In the genomic region with DNA sequence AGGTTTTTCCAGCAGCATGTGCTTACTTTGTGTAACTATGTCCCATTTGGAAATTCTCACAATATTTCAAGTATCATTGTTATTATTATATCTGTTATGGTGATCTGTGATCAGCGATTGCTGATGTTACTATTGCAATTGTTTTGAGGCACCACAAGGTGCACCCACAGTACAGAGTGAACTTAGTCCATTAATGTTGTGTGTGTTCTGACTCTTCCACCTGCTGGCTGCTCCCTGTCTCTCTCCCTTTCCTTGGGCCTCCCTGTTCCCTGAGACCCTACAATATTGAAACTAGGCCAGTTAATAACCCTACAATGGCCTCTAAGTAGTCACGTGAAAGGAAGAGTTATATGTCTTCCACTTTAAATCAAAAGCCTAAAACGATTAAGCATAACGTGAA, we compare ENCODE assay signal across 21 cellular contexts.
A peak's percentile ranks its signal among the peaks of the same experiment; 100 is the strongest.
DNase-seq lines count a peak whose midpoint lies in the region; ATAC-seq and TF ChIP-seq lines count a peak whose summit lies in the region.
"Had no signal": no experiment of that assay in that cellular context is flagged by ENCODE, and none has a peak within 500 bp of the region (broad histone marks: within the 10 kb centered on the region; RNA-seq: fewer than 3 reads in every experiment).

No MANE protein-coding gene starts in this region.

- H2AK5ac ChIP-seq in H9 (ENCODE audit: insufficient read length, low read length), result no peak overlapping the region

- ATAC-seq in GM21825 (IDR thresholded peaks at IDR 0.05; ENCODE audit: unreplicated experiment), result no peak
- ATAC-seq in CD8-positive, alpha-beta T cell, result no peak
- ATAC-seq: K562, Panc1 had no signal

- DNase-seq in ACHN, result peak; percentile 10
- DNase-seq in H9, result no peak
- DNase-seq in fibroblast of villous mesenchyme (ENCODE audit: low read depth), result no peak
- peak; percentile 6 for DNase-seq in neural progenitor cell (ENCODE audit: low spot score)
- DNase-seq in caudate nucleus (lab: John Stamatoyannopoulos, UW), result no peak
- no peak for DNase-seq in CD8-positive, alpha-beta T cell
- DNase-seq: AML-193; CD4-positive, alpha-beta T cell; COR-L47; MV-4-11; NCI-H1105; NCI-H1436 treated with DMSO at 0.1 percent for 48 hours; NCI-H2029; NCI-H2227 treated with DMSO at 0.1 percent for 48 hours; NCI-H69; SHP77 had no signal

- CTCF ChIA-PET in CD8-positive, alpha-beta T cell (lab: Charles Lee), result no interaction called here

- H3K4me3 ChIP-seq in fibroblast of villous mesenchyme (ENCODE audit: low read depth, low read length) (no peak overlapping the region), neural progenitor cell (no peak overlapping the region)
- no peak overlapping the region for H3K4me3 ChIP-seq in CD8-positive, alpha-beta T cell (ENCODE audit: low read depth, low read length)
- H3K4me3 ChIP-seq: BLaER1 treated with 17β-estradiol and CSF1 and Interleukin-3, amounts not matched to agents 10 nM and 100 nM; K562 had no signal

- no CpG with 5 or more reads among the region's 4 CpGs for WGBS in H9 (ENCODE audit: extremely low coverage, insufficient read length, low lambda C conversion rate)

- no peaks in the 10 kb centered on the region for H4K20me1 ChIP-seq in H9 (ENCODE audit: control insufficient read depth, insufficient read depth, insufficient read length)
- no peaks in the 10 kb centered on the region for H4K20me1 ChIP-seq in neural progenitor cell (ENCODE audit: low read depth)
- H4K20me1 ChIP-seq: BLaER1 treated with 17β-estradiol and CSF1 and Interleukin-3, amounts not matched to agents 10 nM and 100 nM had no signal

- no peak overlapping the region for H3K9ac ChIP-seq in H9 (ENCODE audit: extremely low read depth, insufficient read length, low read length)
- no peak overlapping the region for H3K9ac ChIP-seq in neural progenitor cell
- H3K9ac ChIP-seq: BLaER1 treated with 17β-estradiol and CSF1 and Interleukin-3, amounts not matched to agents 10 nM and 100 nM had no signal

- POLR2A ChIA-PET in CD8-positive, alpha-beta T cell (lab: Charles Lee), result no interaction called here

- intact Hi-C loops in CD8-positive, alpha-beta T cell (cut with DNase I, micrococcal nuclease), result no loop called here

- H3K27me3 Mint-ChIP-seq in H9 (ENCODE audit: low read depth) (no peaks in the 10 kb centered on the region), neural progenitor cell (ENCODE audit: insufficient read depth, low read depth) (peaks cover 2% of the 10 kb centered on the region)
- H3K27me3 Mint-ChIP-seq in CD8-positive, alpha-beta T cell (ENCODE audit: low read depth), result no peaks in the 10 kb centered on the region
- H3K27me3 Mint-ChIP-seq: CD4-positive, alpha-beta T cell had no signal

- H3K27ac Mint-ChIP-seq in H9 (no peak overlapping the region), neural progenitor cell (no peak overlapping the region)
- H3K27ac Mint-ChIP-seq in CD8-positive, alpha-beta T cell, result no peak overlapping the region
- H3K27ac Mint-ChIP-seq: CD4-positive, alpha-beta T cell had no signal

- no peaks in the 10 kb centered on the region for H3K23me2 ChIP-seq in H9 (ENCODE audit: insufficient read length, low read depth, low read length, poor library complexity, severe bottlenecking)

- no peak overlapping the region for H4K91ac ChIP-seq in H9 (ENCODE audit: insufficient read length, low read depth, low read length)

- TF ChIP-seq CTCF in H9 (conservative IDR thresholded peaks at IDR 0.05), result peak; percentile 28; the same call in 1 of the 3 replicates
- TF ChIP-seq CTCF in fibroblast of villous mesenchyme (IDR thresholded peaks at IDR 0.05; ENCODE audit: insufficient read depth, low read depth, low read length), result peak; percentile 3
- peak; percentile 21 for TF ChIP-seq CTCF in neural progenitor cell (IDR thresholded peaks at IDR 0.05)
- TF ChIP-seq CTCF in CD8-positive, alpha-beta T cell (IDR thresholded peaks at IDR 0.05), result no peak

- no peak overlapping the region for H4K8ac ChIP-seq in H9 (replicated peaks; ENCODE audit: insufficient read length, low read depth, low read length)

- no peak overlapping the region for H3K14ac ChIP-seq in H9 (ENCODE audit: insufficient read depth, low read length)

- H3K4me3 Mint-ChIP-seq in H9 (no peak overlapping the region), neural progenitor cell (no peak overlapping the region)
- no peak overlapping the region for H3K4me3 Mint-ChIP-seq in CD8-positive, alpha-beta T cell
- H3K4me3 Mint-ChIP-seq: CD4-positive, alpha-beta T cell had no signal

- H3K4ac ChIP-seq in H9 (ENCODE audit: low read depth, low read length), result no peak overlapping the region

- H3K18ac ChIP-seq in H9 (ENCODE audit: insufficient read length, low read depth, low read length), result no peak overlapping the region

- H2BK5ac ChIP-seq in H9 (ENCODE audit: insufficient read length, low read length), result no peak overlapping the region

- in situ Hi-C loops in ACHN (cut with HindIII; ENCODE audit: low pct_ligation_motif_present, low pct_unique_long_range_greater_than_20kb, low sequenced_read_pairs), result no loop called here

- no peaks in the 10 kb centered on the region for H3K79me2 ChIP-seq in H9 (ENCODE audit: insufficient read depth, low read length)
- H3K79me2 ChIP-seq in neural progenitor cell (ENCODE audit: low read depth), result no peaks in the 10 kb centered on the region

- H3K4me1 ChIP-seq in H9 (ENCODE audit: insufficient read depth, low read length) (no peaks in the 10 kb centered on the region; the same call in 1 of the 2 replicates), neural progenitor cell (no peaks in the 10 kb centered on the region)
- no peaks in the 10 kb centered on the region for H3K4me1 ChIP-seq in CD8-positive, alpha-beta T cell (ENCODE audit: insufficient read depth, low read length)
- H3K4me1 ChIP-seq: BLaER1 treated with 17β-estradiol and CSF1 and Interleukin-3, amounts not matched to agents 10 nM and 100 nM had no signal

- H4K5ac ChIP-seq in H9 (ENCODE audit: insufficient read length, low read depth, low read length), result no peak overlapping the region

- H3K4me1 Mint-ChIP-seq in H9 (peaks cover 0 to 6% of the 10 kb centered on the region in 2 experiments; a peak in 3 of 4 replicates), neural progenitor cell (no peaks in the 10 kb centered on the region)
- H3K4me1 Mint-ChIP-seq in CD8-positive, alpha-beta T cell (ENCODE audit: low read depth), result no peaks in the 10 kb centered on the region

- no peak overlapping the region for H3T11ph ChIP-seq in H9 (ENCODE audit: low read length)

- H3K4me2 ChIP-seq in H9 (ENCODE audit: insufficient read depth, insufficient read length, low read length), result no peak overlapping the region
- H3K4me2 ChIP-seq in neural progenitor cell, result no peak overlapping the region
- H3K4me2 ChIP-seq: BLaER1 treated with 17β-estradiol and CSF1 and Interleukin-3, amounts not matched to agents 10 nM and 100 nM had no signal

- no peak overlapping the region for H2BK12ac ChIP-seq in H9 (ENCODE audit: insufficient read length, low read depth, low read length)

- H2BK15ac ChIP-seq in H9 (ENCODE audit: low read depth, low read length), result no peak overlapping the region

- no peaks in the 10 kb centered on the region for H3F3A ChIP-seq in neural progenitor cell (ENCODE audit: low read depth)

- no peak overlapping the region for H3K56ac ChIP-seq in H9 (ENCODE audit: insufficient read length, low read depth, low read length)

- no peaks in the 10 kb centered on the region for H3K9me3 Mint-ChIP-seq in H9
- no peaks in the 10 kb centered on the region for H3K9me3 Mint-ChIP-seq in neural progenitor cell
- peaks cover 6% of the 10 kb centered on the region for H3K9me3 Mint-ChIP-seq in CD8-positive, alpha-beta T cell

- H3K9me3 ChIP-seq in H9 (ENCODE audit: control insufficient read depth, low read depth, low read length) (no peaks in the 10 kb centered on the region), neural progenitor cell (ENCODE audit: low read depth) (no peaks in the 10 kb centered on the region)
- H3K9me3 ChIP-seq in CD8-positive, alpha-beta T cell (ENCODE audit: low read length), result no peaks in the 10 kb centered on the region

- H2AFZ ChIP-seq in H9 (ENCODE audit: low read length) (no peak overlapping the region), neural progenitor cell (replicated peaks) (peak overlapping the region; percentile 81)

- no peaks in the 10 kb centered on the region for H3K79me1 ChIP-seq in H9 (ENCODE audit: insufficient read depth, low read depth, low read length, poor library complexity, severe bottlenecking)

- no peak overlapping the region for H2BK20ac ChIP-seq in H9 (ENCODE audit: low read depth, low read length, poor library complexity, severe bottlenecking)

- no peak overlapping the region for H2BK120ac ChIP-seq in H9 (ENCODE audit: low read depth, low read length, poor library complexity, severe bottlenecking)

- no peaks in the 10 kb centered on the region for H3K36me3 ChIP-seq in neural progenitor cell
- H3K36me3 ChIP-seq in CD8-positive, alpha-beta T cell (ENCODE audit: insufficient read depth, low read length), result no peaks in the 10 kb centered on the region
- H3K36me3 ChIP-seq: BLaER1 treated with 17β-estradiol and CSF1 and Interleukin-3, amounts not matched to agents 10 nM and 100 nM had no signal

- H3K27ac ChIP-seq in H9 (ENCODE audit: insufficient read length, low read depth, low read length), result no peak overlapping the region
- no peak overlapping the region for H3K27ac ChIP-seq in neural progenitor cell
- H3K27ac ChIP-seq in caudate nucleus (ENCODE audit: low read depth, low read length), result no peak overlapping the region
- no peak overlapping the region for H3K27ac ChIP-seq in CD8-positive, alpha-beta T cell (ENCODE audit: low read depth, low read length)
- H3K27ac ChIP-seq: BLaER1 treated with 17β-estradiol and CSF1 and Interleukin-3, amounts not matched to agents 10 nM and 100 nM; RWPE1 had no signal

- H3K36me3 Mint-ChIP-seq in H9 (ENCODE audit: insufficient read depth in 1 of 3, low read depth in 3 of 3) (no peaks in the 10 kb centered on the region), neural progenitor cell (no peaks in the 10 kb centered on the region)
- no peaks in the 10 kb centered on the region for H3K36me3 Mint-ChIP-seq in CD8-positive, alpha-beta T cell

- no peak overlapping the region for H3K23ac ChIP-seq in H9 (ENCODE audit: insufficient read length, low read depth, low read length)

- no peaks in the 10 kb centered on the region for H3K27me3 ChIP-seq in H9 (ENCODE audit: insufficient read depth, low read length)
- H3K27me3 ChIP-seq in neural progenitor cell, result no peaks in the 10 kb centered on the region
- no peaks in the 10 kb centered on the region for H3K27me3 ChIP-seq in CD8-positive, alpha-beta T cell (ENCODE audit: insufficient read depth, low read length)
- H3K27me3 ChIP-seq: BLaER1 treated with 17β-estradiol and CSF1 and Interleukin-3, amounts not matched to agents 10 nM and 100 nM had no signal

Comparison
In these comparisons a context has a peak if more than half of its experiments do, and no peak if none do; other contexts are left out.
1. DNase-seq: peak in ACHN (single experiment) and neural progenitor cell (single experiment); none in H9 (single experiment), fibroblast of villous mesenchyme (single experiment), caudate nucleus (0 of 61) and CD8-positive, alpha-beta T cell (0 of 7).